Comparison of ENCODE assay signal across 1 cellular context in the genomic region with DNA sequence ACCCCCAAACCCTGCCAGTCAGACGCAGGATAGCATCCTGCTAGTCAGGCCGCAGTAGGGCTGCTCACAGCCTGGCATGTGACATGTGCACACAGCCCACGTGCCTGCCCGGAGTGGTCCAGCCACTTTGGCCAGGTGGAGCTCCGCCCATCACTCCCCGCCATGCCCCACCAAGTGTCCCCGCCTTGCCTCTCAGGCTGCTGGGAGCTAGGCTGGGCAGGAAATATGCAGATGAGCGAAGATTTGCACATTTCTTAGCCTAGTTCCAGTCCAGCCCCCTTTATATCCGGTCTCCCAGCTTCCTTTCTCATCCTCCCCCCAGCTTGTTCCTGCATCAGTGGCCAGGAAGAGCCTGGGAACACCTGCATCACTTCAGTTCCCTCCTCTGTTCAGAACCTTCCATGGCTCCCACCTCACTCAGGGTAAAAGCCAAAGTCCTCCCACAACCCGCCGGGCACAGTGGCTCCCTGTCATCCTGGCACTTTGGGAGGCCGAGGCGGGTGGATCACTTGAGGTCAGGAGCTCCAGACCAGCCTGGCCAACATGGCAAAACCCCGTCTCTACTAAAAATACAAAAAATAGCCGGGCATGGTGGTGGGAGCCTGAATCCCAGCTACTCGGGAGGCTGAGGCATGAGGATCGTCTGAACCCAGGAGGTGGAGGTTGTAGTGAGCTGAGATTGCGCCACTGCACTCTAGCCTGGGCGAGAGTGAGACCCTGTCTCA.
TF ChIP-seq lines count a peak whose summit lies in the region.

No MANE protein-coding gene starts in this region.

TF ChIP-seq in SK-N-SH, 30 proteins besides CTCF, POLR2A, EP300 and RAD21:
- TF ChIP-seq GATA2 (CRISPR knock-in tag; IDR thresholded peaks at IDR 0.05) (no peak), RFX5 (IDR thresholded peaks at IDR 0.05; ENCODE audit: low read length) (no peak), SMC3 (IDR thresholded peaks at IDR 0.05; ENCODE audit: low read depth, low read length) (no peak), RXRA (IDR thresholded peaks at IDR 0.05; ENCODE audit: borderline replicate concordance, low read depth) (no peak)
